ENCODE assay signal across 13 cellular contexts in genomic region chr2:101255501-101255900, GRCh38. TPM values are rescaled to one million over a fixed set of nuclear protein-coding genes. Genes with fewer than 3 reads are reported as not detected.
DNase-seq lines count a peak whose midpoint lies in the region; ATAC-seq and TF ChIP-seq lines count a peak whose summit lies in the region.
"Had no signal": no experiment of that assay in that cellular context is flagged by ENCODE, and none has a peak within 500 bp of the region (broad histone marks: within the 10 kb centered on the region; RNA-seq: fewer than 3 reads in every experiment).

No MANE protein-coding gene starts in this region.

- H3K27me3 Mint-ChIP-seq in central memory CD8-positive, alpha-beta T cell = no peaks in the 10 kb centered on the region
- no peaks in the 10 kb centered on the region for H3K27me3 Mint-ChIP-seq in natural killer cell treated with Interleukin-12 subunit alpha and Interleukin-12 subunit beta and Interleukin-15 and Interleukin-18, amount 100 ng/mL, for 72 hours

- no peak for TF ChIP-seq POLR2A in NB4 (IDR thresholded peaks at IDR 0.05; ENCODE audit: extremely low read depth, insufficient read length)

- peaks cover 50% of the 10 kb centered on the region for H3K4me1 Mint-ChIP-seq in central memory CD8-positive, alpha-beta T cell
- peaks cover 30 to 42% of the 10 kb centered on the region in 2 donors for H3K4me1 Mint-ChIP-seq in natural killer cell treated with Interleukin-12 subunit alpha and Interleukin-12 subunit beta and Interleukin-15 and Interleukin-18, amount 100 ng/mL, for 72 hours (ENCODE audit: low read depth in 2 of 2)

- H3K4me3 Mint-ChIP-seq in central memory CD8-positive, alpha-beta T cell = peak overlapping the region; percentile 61
- peak overlapping the region; percentile 18 for H3K4me3 Mint-ChIP-seq in natural killer cell treated with Interleukin-12 subunit alpha and Interleukin-12 subunit beta and Interleukin-15 and Interleukin-18, amount 100 ng/mL, for 72 hours

- peak overlapping the region; percentile 90 for H3K27ac Mint-ChIP-seq in central memory CD8-positive, alpha-beta T cell (ENCODE audit: low read depth)
- peak overlapping the region; percentile 30 to 39 for H3K27ac Mint-ChIP-seq in natural killer cell treated with Interleukin-12 subunit alpha and Interleukin-12 subunit beta and Interleukin-15 and Interleukin-18, amount 100 ng/mL, for 72 hours

- no peak for TF ChIP-seq CTCF in NB4 (IDR thresholded peaks at IDR 0.05; ENCODE audit: low read depth, low read length)

- no peak for ATAC-seq in central memory CD8-positive, alpha-beta T cell (replicated peaks; ENCODE audit: extremely low read depth, poor library complexity, severe bottlenecking)
- ATAC-seq in natural killer cell treated with Interleukin-12 subunit alpha and Interleukin-12 subunit beta and Interleukin-15 and Interleukin-18, amount 100 ng/mL, for 72 hours = no peak
- ATAC-seq in sciatic nerve = no peak

- H3K9me3 Mint-ChIP-seq in central memory CD8-positive, alpha-beta T cell = no peaks in the 10 kb centered on the region
- no peaks in the 10 kb centered on the region for H3K9me3 Mint-ChIP-seq in natural killer cell treated with Interleukin-12 subunit alpha and Interleukin-12 subunit beta and Interleukin-15 and Interleukin-18, amount 100 ng/mL, for 72 hours

- intact Hi-C loops in sciatic nerve (cut with DNase I) (no loop called here), posterior cingulate gyrus (cut with DNase I) (no loop called here)

- peaks cover 44% of the 10 kb centered on the region for H3K36me3 Mint-ChIP-seq in central memory CD8-positive, alpha-beta T cell (ENCODE audit: insufficient read depth)
- peaks cover 15% of the 10 kb centered on the region for H3K36me3 Mint-ChIP-seq in natural killer cell treated with Interleukin-12 subunit alpha and Interleukin-12 subunit beta and Interleukin-15 and Interleukin-18, amount 100 ng/mL, for 72 hours

- peak overlapping the region; percentile 16 for H3K4me3 ChIP-seq in NB4 (ENCODE audit: low read depth, low read length)
- H3K4me3 ChIP-seq: Peyer's patch, thyroid gland had no signal

- DNase-seq in SIG-M5 treated with dmso at 0.1 percent for 504 hours (lab: John Stamatoyannopoulos, UW; ENCODE audit: unreplicated experiment) (peak; percentile 47), SIG-M5 (lab: John Stamatoyannopoulos, UW) (no peak), NB4 (ENCODE audit: low read depth) (peak; percentile 53), T1000 (lab: John Stamatoyannopoulos, UW) (no peak), sciatic nerve (ENCODE audit: low spot score) (no peak), posterior cingulate gyrus (no peak)
- DNase-seq in central memory CD8-positive, alpha-beta T cell (ENCODE audit: low spot score in 2 of 2) = no peak
- DNase-seq in natural killer cell treated with Interleukin-12 subunit alpha and Interleukin-12 subunit beta and Interleukin-15 and Interleukin-18, amount 100 ng/mL, for 72 hours (ENCODE audit: low spot score) = no peak
- DNase-seq: activated effector memory CD4-positive, alpha-beta T cell treated with anti-CD3 and anti-CD28 coated beads, Interleukin-2, amount 50 U/mL, for 16 hours; cortex of kidney; DMS79; Peyer's patch; thyroid gland had no signal

RNA-seq across cellular contexts. Expression of gene CNOT11, which starts 2.8 kb away (rescaled TPM):
- total RNA-seq in natural killer cell treated with Interleukin-12 subunit alpha and Interleukin-12 subunit beta and Interleukin-15 and Interleukin-18, amount 100 ng/mL, for 72 hours = 10 to 100 TPM; 51.2 to 53.4 TPM
- total RNA-seq in sciatic nerve = 24.3 TPM

RNA-seq across cellular contexts. Expression of gene RNF149, which starts 53.0 kb away (rescaled TPM):
- 100 to 1,000 TPM in 1 of 2 donors, 10 to 100 TPM in 1; 85.6 to 123 TPM for total RNA-seq in natural killer cell treated with Interleukin-12 subunit alpha and Interleukin-12 subunit beta and Interleukin-15 and Interleukin-18, amount 100 ng/mL, for 72 hours
- total RNA-seq in sciatic nerve = 80.7 TPM

Comparison
In these comparisons a context has a peak if more than half of its experiments do, and no peak if none do; other contexts are left out.
1. DNase-seq: peak in SIG-M5 treated with dmso at 0.1 percent for 504 hours (single experiment) and NB4 (single experiment); none in SIG-M5 (single experiment), central memory CD8-positive, alpha-beta T cell (0 of 2), natural killer cell treated with Interleukin-12 subunit alpha and Interleukin-12 subunit beta and Interleukin-15 and Interleukin-18, amount 100 ng/mL, for 72 hours (single experiment), T1000 (single experiment), sciatic nerve (single experiment) and posterior cingulate gyrus (0 of 10).